13 cellular contexts compared by ENCODE assay signal in genomic region chr10:58439632-58440364, GRCh38.
"Had no signal": no experiment of that assay in that cellular context is flagged by ENCODE, and none has a peak within 500 bp of the region (broad histone marks: within the 10 kb centered on the region; RNA-seq: fewer than 3 reads in every experiment).

No MANE protein-coding gene starts in this region.

- H3K27me3 Mint-ChIP-seq: stimulated activated naive CD8-positive, alpha-beta T cell treated with anti-CD3 and anti-CD28 coated beads, Interleukin-15, Interleukin-2, amounts not matched to agents 100 ng/mL and 50 ng/mL, for 24 hours had no signal

- H3K4me3 Mint-ChIP-seq: stimulated activated naive CD8-positive, alpha-beta T cell treated with anti-CD3 and anti-CD28 coated beads, Interleukin-15, Interleukin-2, amounts not matched to agents 100 ng/mL and 50 ng/mL, for 24 hours had no signal

- DNase-seq: activated CD4-positive, alpha-beta T cell treated with anti-CD3 and anti-CD28 coated beads, Interleukin-2, amount 50 U/mL, for 4 hours; activated CD4-positive, CD25-positive, alpha-beta regulatory T cell treated with anti-CD3 and anti-CD28 coated beads, Interleukin-2, amount 50 U/mL, for 72 hours; activated naive CD4-positive, alpha-beta T cell treated with anti-CD3 and anti-CD28 coated beads, Interleukin-2, amount 50 U/mL, for 16 hours; activated T-cell treated with anti-CD3 and anti-CD28 coated beads, Interleukin-2, amount 50 U/mL, for 1 hour; adrenal gland; esophagus squamous epithelium; foreskin fibroblast; ovary; stimulated activated CD4-positive, alpha-beta T cell treated with anti-CD3 and anti-CD28 coated beads, Interleukin-4, amount 100 ng/mL, for 1 hour; stimulated activated CD8-positive, alpha-beta memory T cell treated with anti-CD3 and anti-CD28 coated beads, Interleukin-4, amount 100 ng/mL, for 48 hours; T-helper 2 cell; upper lobe of right lung had no signal

- H3K27ac Mint-ChIP-seq: stimulated activated naive CD8-positive, alpha-beta T cell treated with anti-CD3 and anti-CD28 coated beads, Interleukin-15, Interleukin-2, amounts not matched to agents 100 ng/mL and 50 ng/mL, for 24 hours had no signal
